Comparison of ENCODE assay signal across 15 cellular contexts in the genomic region with DNA sequence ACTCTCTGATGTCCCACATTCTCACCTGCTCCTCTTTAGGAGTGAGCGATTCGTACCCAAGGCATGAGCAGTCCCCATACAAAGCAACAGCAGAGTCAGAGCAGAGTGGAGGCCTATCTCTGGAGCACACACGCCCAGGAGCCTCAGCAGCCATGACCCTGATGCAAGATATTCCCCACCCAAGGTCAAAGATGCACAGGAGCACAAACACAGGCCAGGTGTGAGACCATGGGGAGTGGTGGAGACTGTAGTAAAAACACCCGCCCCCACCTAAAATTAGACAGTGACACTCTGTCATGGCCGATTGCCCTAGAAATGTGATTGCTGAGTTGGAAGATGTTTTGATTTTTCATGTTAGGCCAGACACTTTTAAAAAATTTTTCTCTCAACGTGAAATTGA. TPM values are rescaled to one million over a fixed set of nuclear protein-coding genes. Genes with fewer than 3 reads are reported as not detected.
DNase-seq lines count a peak whose midpoint lies in the region; ATAC-seq and TF ChIP-seq lines count a peak whose summit lies in the region.
"Had no signal": no experiment of that assay in that cellular context is flagged by ENCODE, and none has a peak within 500 bp of the region (broad histone marks: within the 10 kb centered on the region; RNA-seq: fewer than 3 reads in every experiment).

No MANE protein-coding gene starts in this region.

- peaks cover 37% of the 10 kb centered on the region for H3K36me3 Mint-ChIP-seq in chondrocyte (ENCODE audit: low read depth)
- peaks cover 39% of the 10 kb centered on the region for H3K36me3 Mint-ChIP-seq in natural killer cell treated with Interleukin-12 subunit alpha and Interleukin-12 subunit beta and Interleukin-15 and Interleukin-18, amount 100 ng/mL, for 72 hours

- in situ Hi-C loops in transverse colon (cut with MboI; ENCODE audit: low pct_ligation_motif_present in 1 of 4, low pct_unique_long_range_greater_than_20kb in 1 of 4, low sequenced_read_pairs in 3 of 4) = loop anchor here in 2 of 4 donors (25.0 kb wide), 2 partner anchors 252 to 277 kb away; no protein-coding TSS in a partner anchor

- H3K27me3 ChIP-seq in cardiac muscle cell (no peaks in the 10 kb centered on the region), transverse colon (no peaks in the 10 kb centered on the region)

- H3K36me3 ChIP-seq in cardiac muscle cell (no peaks in the 10 kb centered on the region), transverse colon (peaks cover 0 to 18% (median 5%) of the 10 kb centered on the region in 4 donors)

- TF ChIP-seq EP300 in transverse colon (IDR thresholded peaks at IDR 0.05; ENCODE audit: low read depth) = no peak

- no peak overlapping the region for H3K4me3 Mint-ChIP-seq in chondrocyte (ENCODE audit: unreplicated experiment)
- no peak overlapping the region for H3K4me3 Mint-ChIP-seq in natural killer cell treated with Interleukin-12 subunit alpha and Interleukin-12 subunit beta and Interleukin-15 and Interleukin-18, amount 100 ng/mL, for 72 hours
- H3K4me3 Mint-ChIP-seq: naive thymus-derived CD8-positive, alpha-beta T cell had no signal

- H3K27ac Mint-ChIP-seq in chondrocyte (ENCODE audit: unreplicated experiment) = peak overlapping the region; percentile 97
- H3K27ac Mint-ChIP-seq in natural killer cell treated with Interleukin-12 subunit alpha and Interleukin-12 subunit beta and Interleukin-15 and Interleukin-18, amount 100 ng/mL, for 72 hours = peak overlapping the region; percentile 93 to 96

- peak overlapping the region; percentile 51 for H3K27ac ChIP-seq in cardiac muscle cell
- peak overlapping the region; percentile 0 to 72 (median 63) for H3K27ac ChIP-seq in transverse colon

- TF ChIP-seq CTCF in cardiac muscle cell (IDR thresholded peaks at IDR 0.05; ENCODE audit: low read depth, low read length) = no peak
- no peak for TF ChIP-seq CTCF in chondrocyte (IDR thresholded peaks at IDR 0.05)
- no peak for TF ChIP-seq CTCF in transverse colon (IDR thresholded peaks at IDR 0.05)

- H3K4me3 ChIP-seq in cardiac muscle cell (no peak overlapping the region), transverse colon (no peak overlapping the region)

- H3K4me1 ChIP-seq in cardiac muscle cell (ENCODE audit: low read depth) = peaks cover 8% of the 10 kb centered on the region
- peaks cover 11 to 47% (median 24%) of the 10 kb centered on the region in 4 donors for H3K4me1 ChIP-seq in transverse colon

- peaks cover 8% of the 10 kb centered on the region for H3K9me3 Mint-ChIP-seq in chondrocyte (ENCODE audit: low read depth)
- peaks cover 3% of the 10 kb centered on the region for H3K9me3 Mint-ChIP-seq in natural killer cell treated with Interleukin-12 subunit alpha and Interleukin-12 subunit beta and Interleukin-15 and Interleukin-18, amount 100 ng/mL, for 72 hours

- intact Hi-C loops in Right ventricle myocardium inferior (cut with DNase I) = no loop called here
- intact Hi-C loops in transverse colon (cut with DNase I; ENCODE audit: low total_unique reads) = no loop called here

- ATAC-seq in Right ventricle myocardium inferior = no peak
- ATAC-seq in natural killer cell treated with Interleukin-12 subunit alpha and Interleukin-12 subunit beta and Interleukin-15 and Interleukin-18, amount 100 ng/mL, for 72 hours = no peak
- ATAC-seq in GM18519 (IDR thresholded peaks at IDR 0.05; ENCODE audit: low FRiP score, unreplicated experiment) = no peak
- ATAC-seq: activated CD4-positive, CD25-positive, alpha-beta regulatory T cell treated with anti-CD3 and anti-CD28 coated beads, Interleukin-2, amount 50 U/mL, for 24 hours; naive thymus-derived CD8-positive, alpha-beta T cell had no signal

- peaks cover 87% of the 10 kb centered on the region for H3K4me1 Mint-ChIP-seq in chondrocyte (ENCODE audit: low read depth)
- peaks cover 72 to 81% of the 10 kb centered on the region in 2 donors for H3K4me1 Mint-ChIP-seq in natural killer cell treated with Interleukin-12 subunit alpha and Interleukin-12 subunit beta and Interleukin-15 and Interleukin-18, amount 100 ng/mL, for 72 hours (ENCODE audit: low read depth in 2 of 2)

- TF ChIP-seq POLR2A in transverse colon (IDR thresholded peaks at IDR 0.05) = no peak

- DNase-seq in cardiac muscle cell (ENCODE audit: low read depth in 1 of 2, low spot score in 1 of 2) (no peak), Right ventricle myocardium inferior (ENCODE audit: missing footprints) (no peak), chondrocyte (ENCODE audit: low spot score) (no peak), transverse colon (no peak), NCI-H2171 (lab: John Stamatoyannopoulos, UW) (no peak)
- DNase-seq in natural killer cell treated with Interleukin-12 subunit alpha and Interleukin-12 subunit beta and Interleukin-15 and Interleukin-18, amount 100 ng/mL, for 72 hours (ENCODE audit: low spot score) = no peak
- DNase-seq in stimulated activated CD4-positive, alpha-beta T cell treated with anti-CD3 and anti-CD28 coated beads, Interleukin-12 subunit alpha, Interleukin-12 subunit beta, amount 100 ng/mL, for 4 hours = no peak
- DNase-seq: activated T-cell treated with anti-CD3 and anti-CD28 coated beads for 4 hours, NCI-H1092 treated with DMSO at 0.1 percent for 48 hours, SW 1271, trophoblast cell had no signal

- H3K9me3 ChIP-seq in cardiac muscle cell (ENCODE audit: low read depth) (no peaks in the 10 kb centered on the region), transverse colon (no peaks in the 10 kb centered on the region)

- 48 to 78% methylated on average over 3 to 6 of the region's 6 CpGs for WGBS in transverse colon (ENCODE audit: low coverage in 1 of 2), 2 donors

- H3K27me3 Mint-ChIP-seq in chondrocyte (ENCODE audit: low read depth) = no peaks in the 10 kb centered on the region
- no peaks in the 10 kb centered on the region for H3K27me3 Mint-ChIP-seq in natural killer cell treated with Interleukin-12 subunit alpha and Interleukin-12 subunit beta and Interleukin-15 and Interleukin-18, amount 100 ng/mL, for 72 hours
- H3K27me3 Mint-ChIP-seq: naive thymus-derived CD8-positive, alpha-beta T cell had no signal

RNA-seq across cellular contexts. Expression of a gene that starts 21.4 kb away (rescaled TPM):
- total RNA-seq in cardiac muscle cell (61.1 and 77.5 TPM in 2 replicates), Right ventricle myocardium inferior (38.5 TPM), chondrocyte (459 to 621 TPM (median 460 TPM) in 3 replicates), transverse colon (100 to 1,000 TPM; 219 to 403 (median 288) TPM)
- polyA plus RNA-seq in cardiac muscle cell = 50.4 and 50.7 TPM in 2 replicates
- total RNA-seq in natural killer cell treated with Interleukin-12 subunit alpha and Interleukin-12 subunit beta and Interleukin-15 and Interleukin-18, amount 100 ng/mL, for 72 hours = 100 to 1,000 TPM; 113 to 134 TPM

RNA-seq across cellular contexts. Expression of a gene that starts 39.1 kb away (rescaled TPM):
- total RNA-seq in cardiac muscle cell (not detected in 2 replicates), Right ventricle myocardium inferior (not detected), chondrocyte (not detected in 3 replicates), transverse colon (not detected)
- polyA plus RNA-seq in cardiac muscle cell = not detected in 2 replicates
- not detected for total RNA-seq in natural killer cell treated with Interleukin-12 subunit alpha and Interleukin-12 subunit beta and Interleukin-15 and Interleukin-18, amount 100 ng/mL, for 72 hours
- total RNA-seq: aorta; naive thymus-derived CD8-positive, alpha-beta T cell had no signal
- polyA plus RNA-seq: aorta; naive thymus-derived CD8-positive, alpha-beta T cell had no signal
